Comparison of ENCODE assay signal across 22 cellular contexts in genomic region chr5:96347502-96348292, GRCh38.
DNase-seq lines count a peak whose midpoint lies in the region; FAIRE-seq and TF ChIP-seq lines count a peak whose summit lies in the region.
"Had no signal": no experiment of that assay in that cellular context is flagged by ENCODE, and none has a peak within 500 bp of the region (broad histone marks: within the 10 kb centered on the region; RNA-seq: fewer than 3 reads in every experiment).

No MANE protein-coding gene starts in this region.

- no peaks in the 10 kb centered on the region for H3K27me3 ChIP-seq in endothelial cell of umbilical vein (ENCODE audit: control insufficient read depth in 2 of 2, insufficient read depth in 2 of 2, low read length in 2 of 2)
- no peaks in the 10 kb centered on the region for H3K27me3 ChIP-seq in skeletal muscle satellite cell (ENCODE audit: control insufficient read depth, insufficient read depth, low read length)

- no peaks in the 10 kb centered on the region for H3K9me3 ChIP-seq in endothelial cell of umbilical vein (replicated peaks; ENCODE audit: control insufficient read depth, insufficient read depth, low read length)
- no peaks in the 10 kb centered on the region for H3K9me3 ChIP-seq in skeletal muscle satellite cell (replicated peaks; ENCODE audit: low read length)
- H3K9me3 ChIP-seq: Caco-2 had no signal

- H3K9ac ChIP-seq in endothelial cell of umbilical vein (replicated peaks; ENCODE audit: extremely low read depth, insufficient read depth, low read length) (no peak overlapping the region), skeletal muscle satellite cell (ENCODE audit: low read depth, low read length) (no peak overlapping the region)

- intact Hi-C loops in endothelial cell of umbilical vein (cut with micrococcal nuclease): loop anchor here (1.0 kb wide), 1 partner anchor 220 kb away; no protein-coding TSS in a partner anchor

- no peaks in the 10 kb centered on the region for H4K20me1 ChIP-seq in endothelial cell of umbilical vein (replicated peaks; ENCODE audit: control insufficient read depth, extremely low read depth, insufficient read depth, low read length)

- H3K4me3 Mint-ChIP-seq in progenitor cell of endocrine pancreas (ENCODE audit: low read depth): no peak overlapping the region
- H3K4me3 Mint-ChIP-seq: B cell; CD8-positive, alpha-beta T cell had no signal

- H3K36me3 ChIP-seq in endothelial cell of umbilical vein (ENCODE audit: control insufficient read depth in 2 of 2, extremely low read depth in 1 of 2, insufficient read depth in 2 of 2, low read length in 2 of 2): no peaks in the 10 kb centered on the region
- no peaks in the 10 kb centered on the region for H3K36me3 ChIP-seq in skeletal muscle satellite cell (ENCODE audit: insufficient read depth, low read length)

- POLR2A ChIA-PET in endothelial cell of umbilical vein (lab: Charles Lee): no interaction called here

- no peaks in the 10 kb centered on the region for H3K79me2 ChIP-seq in endothelial cell of umbilical vein (ENCODE audit: control insufficient read depth, insufficient read depth, low read length)

- no peak overlapping the region for H3K27ac Mint-ChIP-seq in progenitor cell of endocrine pancreas
- H3K27ac Mint-ChIP-seq: B cell; CD8-positive, alpha-beta T cell had no signal

- H3K27me3 Mint-ChIP-seq in progenitor cell of endocrine pancreas: peaks cover 25% of the 10 kb centered on the region

- no TSS peak for BruUV-seq in endothelial cell of umbilical vein (replicated peaks; lab: Mats Ljungman, UMichigan)

- dilution Hi-C loops in endothelial cell of umbilical vein (cut with MboI; ENCODE audit: extremely low pct_ligation_motif_present, low sequenced_read_pairs): loop anchor here (25.0 kb wide), 1 partner anchor 385 kb away; the partner anchor contains the start of gene ELL2

- H3K4me2 ChIP-seq in endothelial cell of umbilical vein (ENCODE audit: insufficient read depth, low read length) (peak overlapping the region; percentile 19), skeletal muscle satellite cell (ENCODE audit: low read length) (peak overlapping the region; percentile 0)

- peak; percentile 24 for DNase-seq in ELR (ENCODE audit: low read depth)
- DNase-seq in M059J (ENCODE audit: low read depth): peak; percentile 40
- peak; percentile 30 for DNase-seq in endothelial cell of umbilical vein (ENCODE audit: low read depth, low spot score)
- no peak for DNase-seq in NCI-H146 (lab: John Stamatoyannopoulos, UW)
- DNase-seq in NCI-H1105 (lab: John Stamatoyannopoulos, UW): no peak
- no peak for DNase-seq in progenitor cell of endocrine pancreas (ENCODE audit: low spot score, unreplicated experiment)
- DNase-seq: Caco-2; CD8-positive, alpha-beta T cell; DND-41; GOT3; KG1; MM.1S; NCI-H1417; NCI-H1694 treated with DMSO at 0.1 percent for 48 hours; NCI-H2081; NCI-H2227 treated with DMSO at 0.1 percent for 48 hours; NCI-H510A; SHP77 treated with DMSO at 0.1 percent for 48 hours; T-helper 1 cell had no signal

- TF ChIP-seq POLR2A in endothelial cell of umbilical vein (IDR thresholded peaks at IDR 0.05; ENCODE audit: low read depth, low read length): no peak

- no peak overlapping the region for H2AFZ ChIP-seq in endothelial cell of umbilical vein (ENCODE audit: low read depth, low read length)

- TF ChIP-seq CTCF in endothelial cell of umbilical vein (IDR thresholded peaks at IDR 0.05; ENCODE audit: extremely low read depth in 1 of 2, insufficient read depth in 1 of 2, low read depth in 1 of 2, low read length in 2 of 2) (no peak), progenitor cell of endocrine pancreas (IDR thresholded peaks at IDR 0.05; ENCODE audit: unreplicated experiment) (no peak)

- H3K4me3 ChIP-seq in endothelial cell of umbilical vein (replicated peaks in 1 of 3; ENCODE audit: insufficient read depth in 1 of 3, low read depth in 1 of 3, low read length in 3 of 3) (no peak overlapping the region), skeletal muscle satellite cell (ENCODE audit: low read length) (no peak overlapping the region)

- no peaks in the 10 kb centered on the region for H3K36me3 Mint-ChIP-seq in progenitor cell of endocrine pancreas (ENCODE audit: insufficient read depth)
- H3K36me3 Mint-ChIP-seq: CD8-positive, alpha-beta T cell had no signal

- peaks cover 22% of the 10 kb centered on the region for H3K4me1 ChIP-seq in endothelial cell of umbilical vein (ENCODE audit: control insufficient read depth, extremely low read depth, insufficient read depth, low read length)
- peaks cover 14% of the 10 kb centered on the region for H3K4me1 ChIP-seq in skeletal muscle satellite cell (ENCODE audit: control insufficient read depth, insufficient read depth, low read length)

- H3K9me1 ChIP-seq in endothelial cell of umbilical vein (replicated peaks; ENCODE audit: control insufficient read depth, extremely low read depth, insufficient read depth, low read length): no peaks in the 10 kb centered on the region

- H3K27ac ChIP-seq in endothelial cell of umbilical vein (ENCODE audit: insufficient read depth, low read depth, low read length): peak overlapping the region; percentile 19
- H3K27ac ChIP-seq: C4-2B had no signal

- CTCF ChIA-PET in endothelial cell of umbilical vein (lab: Charles Lee): interaction anchor here (0.6 to 1.6 kb wide), 7 partner anchors 77 to 381 kb away, joined by 3 to 7 read pairs (median 3); no protein-coding TSS in a partner anchor

- FAIRE-seq in endothelial cell of umbilical vein (lab: Jason Lieb, UNC): peak; percentile 48

- H3K4me1 Mint-ChIP-seq in progenitor cell of endocrine pancreas (ENCODE audit: low read depth): peaks cover 16% of the 10 kb centered on the region
- H3K4me1 Mint-ChIP-seq: B cell had no signal

- H3K9me3 Mint-ChIP-seq in progenitor cell of endocrine pancreas (ENCODE audit: low read depth): no peaks in the 10 kb centered on the region
- H3K9me3 Mint-ChIP-seq: CD8-positive, alpha-beta T cell had no signal

TF ChIP-seq in endothelial cell of umbilical vein, 7 proteins besides CTCF, POLR2A, EP300 and RAD21:
- TF ChIP-seq EZH2 (IDR thresholded peaks at IDR 0.05; ENCODE audit: borderline replicate concordance, low read depth, low read length, severe bottlenecking): no peak
- no peak for TF ChIP-seq MYC (IDR thresholded peaks at IDR 0.05; ENCODE audit: low read depth, low read length)
- peak; percentile 79 for TF ChIP-seq FOS (IDR thresholded peaks at IDR 0.05; ENCODE audit: borderline replicate concordance, insufficient read depth, low read length)
- TF ChIP-seq MAX (IDR thresholded peaks at IDR 0.05; ENCODE audit: insufficient read depth, insufficient read length): no peak
- no peak for TF ChIP-seq JUN (IDR thresholded peaks at IDR 0.05; ENCODE audit: borderline replicate concordance, insufficient read depth, insufficient read length, low read depth)
- TF ChIP-seq POLR2AphosphoS5 (IDR thresholded peaks at IDR 0.05; ENCODE audit: insufficient read depth, low read depth, low read length): no peak
- peak; percentile 90 for TF ChIP-seq GATA2 (IDR thresholded peaks at IDR 0.05; ENCODE audit: insufficient read depth, insufficient read length, low read depth, low read length)

Comparison
In these comparisons a context has a peak if more than half of its experiments do, and no peak if none do; other contexts are left out.
1. DNase-seq: peak in ELR (single experiment), M059J (single experiment) and endothelial cell of umbilical vein (single experiment); none in NCI-H146 (single experiment), NCI-H1105 (single experiment) and progenitor cell of endocrine pancreas (single experiment).